ENCODE assay signal across 14 cellular contexts in genomic region chr17:2435852-2436251, GRCh38. TPM values are rescaled to one million over a fixed set of nuclear protein-coding genes. Genes with fewer than 3 reads are reported as not detected.
A peak's percentile ranks its signal among the peaks of the same experiment; 100 is the strongest.
DNase-seq lines count a peak whose midpoint lies in the region; ATAC-seq lines count a peak whose summit lies in the region.
"Had no signal": no experiment of that assay in that cellular context is flagged by ENCODE, and none has a peak within 500 bp of the region (broad histone marks: within the 10 kb centered on the region; RNA-seq: fewer than 3 reads in every experiment).

No MANE protein-coding gene starts in this region.

- H3K27me3 Mint-ChIP-seq in activated CD4-positive, alpha-beta memory T cell treated with anti-CD3 and anti-CD28 coated beads for 36 hours, result no peaks in the 10 kb centered on the region
- H3K27me3 Mint-ChIP-seq: activated naive CD8-positive, alpha-beta T cell had no signal

- POLR2A ChIA-PET in activated CD4-positive, alpha-beta memory T cell treated with anti-CD3 and anti-CD28 coated beads for 36 hours (lab: Charles Lee), result interaction anchor here (0.6 kb wide), 1 partner anchor 317 kb away, joined by 4 read pairs; no protein-coding TSS in a partner anchor

- no peak for ATAC-seq in GM19467 (IDR thresholded peaks at IDR 0.05; ENCODE audit: unreplicated experiment)
- ATAC-seq: psoas muscle had no signal

- DNase-seq in COLO668 (lab: John Stamatoyannopoulos, UW; ENCODE audit: unreplicated experiment) (peak; percentile 84), NCI-H1417 treated with DMSO at 0.1 percent for 48 hours (lab: John Stamatoyannopoulos, UW) (peak; percentile 36), NCI-H748 treated with DMSO at 0.1 percent for 48 hours (lab: John Stamatoyannopoulos, UW) (peak; percentile 49), RKO (ENCODE audit: low spot score) (no peak), activated T-cell treated with anti-CD3 and anti-CD28 coated beads for 4 hours (no peak)
- DNase-seq in activated CD4-positive, alpha-beta memory T cell treated with anti-CD3 and anti-CD28 coated beads for 36 hours, result no peak
- DNase-seq: activated CD4-positive, CD25-positive, alpha-beta regulatory T cell treated with anti-CD3 and anti-CD28 coated beads, Interleukin-2, amount 50 U/mL, for 72 hours; psoas muscle; testis had no signal

- no peaks in the 10 kb centered on the region for H3K9me3 ChIP-seq in iPS-18a (ENCODE audit: control insufficient read depth, low read depth, low read length)
- H3K9me3 ChIP-seq: psoas muscle, SK-N-SH, testis had no signal

- no peaks in the 10 kb centered on the region for H3K27me3 ChIP-seq in iPS-18a (ENCODE audit: control insufficient read depth, insufficient read depth, low read length)
- H3K27me3 ChIP-seq: testis had no signal

- no peak overlapping the region for H3K4me3 Mint-ChIP-seq in activated CD4-positive, alpha-beta memory T cell treated with anti-CD3 and anti-CD28 coated beads for 36 hours
- H3K4me3 Mint-ChIP-seq: activated naive CD8-positive, alpha-beta T cell had no signal

- H3K4me1 ChIP-seq in iPS-18a (ENCODE audit: control insufficient read depth, low read depth, low read length), result peaks cover 32% of the 10 kb centered on the region
- H3K4me1 ChIP-seq: psoas muscle had no signal

- H3K27ac ChIP-seq in iPS-18a (ENCODE audit: low read length), result peak overlapping the region; percentile 90
- H3K27ac ChIP-seq: psoas muscle, testis had no signal

- H3K4me1 Mint-ChIP-seq in activated CD4-positive, alpha-beta memory T cell treated with anti-CD3 and anti-CD28 coated beads for 36 hours (ENCODE audit: low read depth), result peaks cover 13% of the 10 kb centered on the region

- no peaks in the 10 kb centered on the region for H3K9me3 Mint-ChIP-seq in activated CD4-positive, alpha-beta memory T cell treated with anti-CD3 and anti-CD28 coated beads for 36 hours

- intact Hi-C loops in activated CD4-positive, alpha-beta memory T cell treated with anti-CD3 and anti-CD28 coated beads for 36 hours (cut with micrococcal nuclease), result no loop called here

- CTCF ChIA-PET in activated CD4-positive, alpha-beta memory T cell treated with anti-CD3 and anti-CD28 coated beads for 36 hours (lab: Charles Lee), result interaction anchor here (1.4 kb wide), 1 partner anchor 53 kb away, joined by 5 read pairs; no protein-coding TSS in a partner anchor

- H3K36me3 ChIP-seq in iPS-18a (ENCODE audit: control insufficient read depth, low read depth, low read length), result peaks cover 28% of the 10 kb centered on the region

- no peak overlapping the region for H3K27ac Mint-ChIP-seq in activated CD4-positive, alpha-beta memory T cell treated with anti-CD3 and anti-CD28 coated beads for 36 hours
- H3K27ac Mint-ChIP-seq: activated naive CD8-positive, alpha-beta T cell had no signal

- H3K4me3 ChIP-seq in iPS-18a (ENCODE audit: low read length), result peak overlapping the region; percentile 45
- H3K4me3 ChIP-seq: lung, psoas muscle, testis had no signal

- peak overlapping the region; percentile 78 for H3K9ac ChIP-seq in iPS-18a (ENCODE audit: low read length)
- H3K9ac ChIP-seq: SK-N-SH had no signal

- peaks cover 27% of the 10 kb centered on the region for H3K36me3 Mint-ChIP-seq in activated CD4-positive, alpha-beta memory T cell treated with anti-CD3 and anti-CD28 coated beads for 36 hours

RNA-seq across cellular contexts. Expression of gene MNT, which starts 35.0 kb away (rescaled TPM):
- 10 to 100 TPM; 13.9 to 18.1 TPM for total RNA-seq in activated CD4-positive, alpha-beta memory T cell treated with anti-CD3 and anti-CD28 coated beads for 36 hours

Comparison
In these comparisons a context has a peak if more than half of its experiments do, and no peak if none do; other contexts are left out.
1. DNase-seq: peak in COLO668 (single experiment), NCI-H1417 treated with DMSO at 0.1 percent for 48 hours (single experiment) and NCI-H748 treated with DMSO at 0.1 percent for 48 hours (single experiment); none in RKO (single experiment), activated T-cell treated with anti-CD3 and anti-CD28 coated beads for 4 hours (single experiment) and activated CD4-positive, alpha-beta memory T cell treated with anti-CD3 and anti-CD28 coated beads for 36 hours (single experiment).